29 cellular contexts compared by ENCODE assay signal in the genomic region with DNA sequence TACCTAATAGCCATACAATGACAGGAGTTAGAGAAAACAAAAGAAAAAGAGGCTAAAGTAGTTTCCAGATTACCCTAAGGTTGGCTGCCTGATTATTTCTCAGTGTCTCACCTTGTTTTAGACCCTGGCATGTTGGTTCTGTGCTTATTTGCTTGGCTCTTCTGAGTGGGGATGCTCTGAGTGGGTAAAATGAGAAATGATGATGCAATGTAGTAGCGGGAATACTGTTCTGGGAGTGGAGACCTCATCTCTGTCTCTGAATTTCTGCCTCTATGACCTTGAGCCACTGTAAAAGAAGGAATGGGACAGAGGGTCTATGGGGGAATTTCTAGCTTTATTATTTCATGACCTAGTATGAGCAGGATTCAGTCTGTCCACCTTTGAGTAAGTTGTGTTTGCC.
"Had no signal": no experiment of that assay in that cellular context is flagged by ENCODE, and none has a peak within 500 bp of the region (broad histone marks: within the 10 kb centered on the region; RNA-seq: fewer than 3 reads in every experiment).

No MANE protein-coding gene starts in this region.

- DNase-seq: stimulated activated CD4-positive, alpha-beta T cell treated with anti-CD3 and anti-CD28 coated beads, Interleukin-2, amount 100 ng/mL, for 48 hours; stimulated activated CD4-positive, alpha-beta T cell treated with anti-CD3 and anti-CD28 coated beads, Interleukin-4, amount 100 ng/mL, for 1 hour; stimulated activated CD4-positive, alpha-beta T cell treated with anti-CD3 and anti-CD28 coated beads, Interleukin-4, amount 100 ng/mL, for 24 hours; stimulated activated CD4-positive, alpha-beta T cell treated with anti-CD3 and anti-CD28 coated beads, Interleukin-4, amount 100 ng/mL, for 4 hours; stimulated activated CD8-positive, alpha-beta memory T cell treated with anti-CD3 and anti-CD28 coated beads, Interleukin-4, amount 100 ng/mL, for 48 hours; stimulated activated naive B cell treated with anti-CD40 and anti-IgM and Interleukin-4, amounts not matched to agents 10 μg/mL and 1 μg/mL and 100 μg/mL, for 72 hours; stimulated activated naive CD4-positive, alpha-beta T cell; stimulated activated naive CD4-positive, alpha-beta T cell treated with Interleukin-2 at 50 U/mL for 16 hours; stimulated activated naive CD8-positive, alpha-beta T cell treated with anti-CD3 and anti-CD28 coated beads, Interleukin-15, amount 100 ng/mL, for 72 hours; stimulated activated naive CD8-positive, alpha-beta T cell treated with anti-CD3 and anti-CD28 coated beads, Interleukin-15, Interleukin-2, amounts not matched to agents 100 U/mL and 50 U/mL, for 24 hours; stomach; substantia nigra; testis; thyroid gland; tibial artery; transverse colon; trophoblast cell; upper lobe of left lung; upper lobe of right lung; uterus had no signal

- H3K36me3 Mint-ChIP-seq: stimulated activated effector memory CD8-positive, alpha-beta T cell treated with anti-CD3 and anti-CD28 coated beads, Interleukin-12 subunit alpha, Interleukin-12 subunit beta, amount 100 ng/mL, for 72 hours; stimulated activated memory B cell treated with anti-CD40 and anti-IgM and Interleukin-4, amounts not matched to agents 10 μg/mL and 1 μg/mL and 100 μg/mL, for 72 hours; stimulated activated naive B cell treated with anti-CD40 and anti-IgM and Interleukin-4, amounts not matched to agents 10 μg/mL and 1 μg/mL and 100 μg/mL, for 72 hours; type B pancreatic cell had no signal

- ATAC-seq: stimulated activated effector memory CD8-positive, alpha-beta T cell treated with anti-CD3 and anti-CD28 coated beads, Interleukin-12 subunit alpha, Interleukin-12 subunit beta, amount 100 ng/mL, for 72 hours; stimulated activated memory B cell treated with anti-CD40 and anti-IgM and Interleukin-4, amounts not matched to agents 10 μg/mL and 1 μg/mL and 100 μg/mL, for 72 hours; stimulated activated naive B cell treated with anti-CD40 and anti-IgM and Interleukin-4, amounts not matched to agents 10 μg/mL and 1 μg/mL and 100 μg/mL, for 72 hours; stimulated activated naive CD8-positive, alpha-beta T cell treated with anti-CD3 and anti-CD28 coated beads, Interleukin-15, amount 100 ng/mL, for 72 hours; stimulated activated naive CD8-positive, alpha-beta T cell treated with anti-CD3 and anti-CD28 coated beads, Interleukin-15, Interleukin-2, amounts not matched to agents 100 U/mL and 50 U/mL, for 24 hours; upper lobe of right lung had no signal

- H3K4me3 Mint-ChIP-seq: stimulated activated effector memory CD8-positive, alpha-beta T cell treated with anti-CD3 and anti-CD28 coated beads, Interleukin-12 subunit alpha, Interleukin-12 subunit beta, amount 100 ng/mL, for 72 hours; stimulated activated memory B cell treated with anti-CD40 and anti-IgM and Interleukin-4, amounts not matched to agents 10 μg/mL and 1 μg/mL and 100 μg/mL, for 72 hours; stimulated activated naive B cell treated with anti-CD40 and anti-IgM and Interleukin-4, amounts not matched to agents 10 μg/mL and 1 μg/mL and 100 μg/mL, for 72 hours; stimulated activated naive CD8-positive, alpha-beta T cell treated with anti-CD3 and anti-CD28 coated beads, Interleukin-15, amount 100 ng/mL, for 72 hours; stimulated activated naive CD8-positive, alpha-beta T cell treated with anti-CD3 and anti-CD28 coated beads, Interleukin-15, Interleukin-2, amounts not matched to agents 100 ng/mL and 50 ng/mL, for 24 hours; type B pancreatic cell had no signal

- H3K27ac ChIP-seq: stomach, suprapubic skin, testis, thoracic aorta, thyroid gland, tibial artery, tibial nerve, transverse colon, upper lobe of left lung, upper lobe of right lung, uterus, vagina had no signal

- H3K4me1 Mint-ChIP-seq: stimulated activated effector memory CD8-positive, alpha-beta T cell treated with anti-CD3 and anti-CD28 coated beads, Interleukin-12 subunit alpha, Interleukin-12 subunit beta, amount 100 ng/mL, for 72 hours; stimulated activated memory B cell treated with anti-CD40 and anti-IgM and Interleukin-4, amounts not matched to agents 10 μg/mL and 1 μg/mL and 100 μg/mL, for 72 hours; stimulated activated naive B cell treated with anti-CD40 and anti-IgM and Interleukin-4, amounts not matched to agents 10 μg/mL and 1 μg/mL and 100 μg/mL, for 72 hours; stimulated activated naive CD8-positive, alpha-beta T cell treated with anti-CD3 and anti-CD28 coated beads, Interleukin-15, amount 100 ng/mL, for 72 hours had no signal

- H3K9me3 Mint-ChIP-seq: type B pancreatic cell had no signal

- H3K36me3 ChIP-seq: stomach, suprapubic skin, thoracic aorta, thyroid gland, tibial artery, tibial nerve, transverse colon, upper lobe of left lung, upper lobe of right lung, uterus, vagina had no signal

- H3K4me3 ChIP-seq: stomach, suprapubic skin, testis, thoracic aorta, thyroid gland, tibial artery, tibial nerve, transverse colon, upper lobe of left lung, upper lobe of right lung, uterus, vagina had no signal

- H3K9me3 ChIP-seq: stomach, testis, thoracic aorta, thyroid gland, tibial artery, tibial nerve, transverse colon, upper lobe of left lung, upper lobe of right lung, uterus, vagina had no signal

- H3K27me3 Mint-ChIP-seq: stimulated activated memory B cell treated with anti-CD40 and anti-IgM and Interleukin-4, amounts not matched to agents 10 μg/mL and 1 μg/mL and 100 μg/mL, for 72 hours; stimulated activated naive B cell treated with anti-CD40 and anti-IgM and Interleukin-4, amounts not matched to agents 10 μg/mL and 1 μg/mL and 100 μg/mL, for 72 hours; stimulated activated naive CD8-positive, alpha-beta T cell treated with anti-CD3 and anti-CD28 coated beads, Interleukin-15, amount 100 ng/mL, for 72 hours; stimulated activated naive CD8-positive, alpha-beta T cell treated with anti-CD3 and anti-CD28 coated beads, Interleukin-15, Interleukin-2, amounts not matched to agents 100 ng/mL and 50 ng/mL, for 24 hours; type B pancreatic cell had no signal

- H3K27ac Mint-ChIP-seq: stimulated activated effector memory CD8-positive, alpha-beta T cell treated with anti-CD3 and anti-CD28 coated beads, Interleukin-12 subunit alpha, Interleukin-12 subunit beta, amount 100 ng/mL, for 72 hours; stimulated activated memory B cell treated with anti-CD40 and anti-IgM and Interleukin-4, amounts not matched to agents 10 μg/mL and 1 μg/mL and 100 μg/mL, for 72 hours; stimulated activated naive B cell treated with anti-CD40 and anti-IgM and Interleukin-4, amounts not matched to agents 10 μg/mL and 1 μg/mL and 100 μg/mL, for 72 hours; stimulated activated naive CD8-positive, alpha-beta T cell treated with anti-CD3 and anti-CD28 coated beads, Interleukin-15, amount 100 ng/mL, for 72 hours; stimulated activated naive CD8-positive, alpha-beta T cell treated with anti-CD3 and anti-CD28 coated beads, Interleukin-15, Interleukin-2, amounts not matched to agents 100 ng/mL and 50 ng/mL, for 24 hours; type B pancreatic cell had no signal

- H3K27me3 ChIP-seq: stomach, suprapubic skin, testis, thyroid gland, tibial artery, tibial nerve, transverse colon, upper lobe of left lung, upper lobe of right lung, uterus, vagina had no signal

- H3K4me1 ChIP-seq: stomach, suprapubic skin, testis, thyroid gland, tibial artery, tibial nerve, transverse colon, upper lobe of left lung, upper lobe of right lung, uterus, vagina had no signal

- FAIRE-seq: urothelium cell line had no signal
